8 cellular contexts compared by ENCODE assay signal in genomic region chr11:10488581-10489443, GRCh38. TPM values are rescaled to one million over a fixed set of nuclear protein-coding genes. Genes with fewer than 3 reads are reported as not detected.
DNase-seq lines count a peak whose midpoint lies in the region; ATAC-seq and TF ChIP-seq lines count a peak whose summit lies in the region.

No MANE protein-coding gene starts in this region.

- H3K4me3 Mint-ChIP-seq in activated naive CD4-positive, alpha-beta T cell treated with anti-CD3 and anti-CD28 coated beads for 36 hours, result no peak overlapping the region

- intact Hi-C loops in activated naive CD4-positive, alpha-beta T cell treated with anti-CD3 and anti-CD28 coated beads for 36 hours (cut with micrococcal nuclease), result loop anchor here (2.0 kb wide), 1 partner anchor 30 kb away; no protein-coding TSS in a partner anchor
- intact Hi-C loops in esophagus muscularis mucosa (cut with DNase I), result no loop called here
- intact Hi-C loops in A673 (cut with micrococcal nuclease; ENCODE audit: unreplicated experiment), result no loop called here
- intact Hi-C loops in body of pancreas (cut with DNase I), result no loop called here

- H3K9me3 ChIP-seq in esophagus muscularis mucosa, result no peaks in the 10 kb centered on the region
- H3K9me3 ChIP-seq in A673 (ENCODE audit: low read depth, low read length, poor library complexity, severe bottlenecking), result no peaks in the 10 kb centered on the region
- no peaks in the 10 kb centered on the region for H3K9me3 ChIP-seq in body of pancreas
- H3K9me3 ChIP-seq in SJCRH30 (replicated peaks), result 0 out of 2 replicates have a peak, but pooled peaks cover under 1% of the 10 kb centered on the region

- POLR2A ChIA-PET in A673 (lab: Charles Lee; ENCODE audit: low non-redundant PET), result no interaction called here

- no peak for TF ChIP-seq EP300 in esophagus muscularis mucosa (IDR thresholded peaks at IDR 0.05)

- peak overlapping the region; percentile 64 for H3K27ac Mint-ChIP-seq in activated naive CD4-positive, alpha-beta T cell treated with anti-CD3 and anti-CD28 coated beads for 36 hours

- H3K4me1 ChIP-seq in esophagus muscularis mucosa (peaks cover 8 to 18% (median 14%) of the 10 kb centered on the region in 4 donors), urinary bladder (ENCODE audit: insufficient read depth) (no peaks in the 10 kb centered on the region), A673 (ENCODE audit: insufficient read depth, low read length, poor library complexity, severe bottlenecking) (no peaks in the 10 kb centered on the region), body of pancreas (no peaks in the 10 kb centered on the region), SJCRH30 (peaks cover 19% of the 10 kb centered on the region)

- TF ChIP-seq POLR2A in esophagus muscularis mucosa (IDR thresholded peaks at IDR 0.05; ENCODE audit: low read depth) (no peak), body of pancreas (IDR thresholded peaks at IDR 0.05) (no peak)

- no peaks in the 10 kb centered on the region for H3K27me3 Mint-ChIP-seq in activated naive CD4-positive, alpha-beta T cell treated with anti-CD3 and anti-CD28 coated beads for 36 hours (ENCODE audit: low read depth)

- H3K36me3 Mint-ChIP-seq in activated naive CD4-positive, alpha-beta T cell treated with anti-CD3 and anti-CD28 coated beads for 36 hours (ENCODE audit: low read depth), result peaks cover 10% of the 10 kb centered on the region

- H3K4me3 ChIP-seq in esophagus muscularis mucosa, result no peak overlapping the region
- no peak overlapping the region for H3K4me3 ChIP-seq in urinary bladder (ENCODE audit: low read depth, low read length)
- no peak overlapping the region for H3K4me3 ChIP-seq in A673 (ENCODE audit: low read depth, low read length, poor library complexity, severe bottlenecking)
- no peak overlapping the region for H3K4me3 ChIP-seq in body of pancreas
- no peak overlapping the region for H3K4me3 ChIP-seq in SJCRH30

- H3K4me1 Mint-ChIP-seq in activated naive CD4-positive, alpha-beta T cell treated with anti-CD3 and anti-CD28 coated beads for 36 hours (ENCODE audit: low read depth), result peaks cover 18% of the 10 kb centered on the region

- no peak overlapping the region for H3K27ac ChIP-seq in esophagus muscularis mucosa (replicated peaks in 1 of 4)
- peak overlapping the region; percentile 71 for H3K27ac ChIP-seq in urinary bladder (ENCODE audit: low read depth)
- no peak overlapping the region for H3K27ac ChIP-seq in A673 (ENCODE audit: low read depth, low read length, poor library complexity, severe bottlenecking)
- H3K27ac ChIP-seq in body of pancreas, result no peak overlapping the region
- no peak overlapping the region for H3K27ac ChIP-seq in SJCRH30

- 97% methylated on average over 8 of the region's 11 CpGs for WGBS in esophagus muscularis mucosa
- WGBS in urinary bladder, result 90% methylated on average over 11 of the region's 11 CpGs
- WGBS in body of pancreas, 2 donors, result 87 to 89% methylated on average over 8 to 11 of the region's 11 CpGs

- H3K27me3 ChIP-seq in esophagus muscularis mucosa (no peaks in the 10 kb centered on the region), A673 (replicated peaks; ENCODE audit: insufficient read depth, low read depth, low read length, poor library complexity) (no peaks in the 10 kb centered on the region), body of pancreas (no peaks in the 10 kb centered on the region), SJCRH30 (no peaks in the 10 kb centered on the region)

- peaks cover 0 to 4% (median 2%) of the 10 kb centered on the region in 4 donors for H3K36me3 ChIP-seq in esophagus muscularis mucosa
- H3K36me3 ChIP-seq in urinary bladder (ENCODE audit: insufficient read depth), result no peaks in the 10 kb centered on the region
- H3K36me3 ChIP-seq in A673 (ENCODE audit: insufficient read depth, low read length, poor library complexity, severe bottlenecking), result no peaks in the 10 kb centered on the region
- H3K36me3 ChIP-seq in body of pancreas (replicated peaks in 1 of 2; ENCODE audit: insufficient read depth in 1 of 2, low read depth in 2 of 2), result no peaks in the 10 kb centered on the region
- H3K36me3 ChIP-seq in SJCRH30, result peaks cover 36% of the 10 kb centered on the region

- CTCF ChIA-PET in activated naive CD4-positive, alpha-beta T cell treated with anti-CD3 and anti-CD28 coated beads for 36 hours (lab: Charles Lee), result interaction anchor here (0.6 to 1.3 kb wide), 5 partner anchors 33 to 83 kb away, joined by 3 to 4 read pairs (median 4); partner anchors contain the start of gene AMPD3
- CTCF ChIA-PET in A673 (lab: Charles Lee), result no interaction called here

- ATAC-seq in HG03520 (IDR thresholded peaks at IDR 0.05; ENCODE audit: unreplicated experiment) (peak; percentile 48), body of pancreas (no peak)

- DNase-seq in activated naive CD4-positive, alpha-beta T cell treated with anti-CD3 and anti-CD28 coated beads for 36 hours, result peak; percentile 12
- no peak for DNase-seq in activated naive CD4-positive, alpha-beta T cell (lab: John Stamatoyannopoulos, UW)
- DNase-seq in esophagus muscularis mucosa (ENCODE audit: extremely low spot score) (peak; percentile 86), A673 (ENCODE audit: low spot score) (no peak), body of pancreas (no peak), SJCRH30 (no peak)

- no peaks in the 10 kb centered on the region for H3K9me3 Mint-ChIP-seq in activated naive CD4-positive, alpha-beta T cell treated with anti-CD3 and anti-CD28 coated beads for 36 hours

- BruUV-seq in A673 (replicated peaks; lab: Mats Ljungman, UMichigan), result no TSS peak

- TF ChIP-seq CTCF in esophagus muscularis mucosa (IDR thresholded peaks at IDR 0.05) (no peak), A673 (conservative IDR thresholded peaks at IDR 0.05; ENCODE audit: low read depth, low read length) (no peak), body of pancreas (IDR thresholded peaks at IDR 0.05) (no peak)

RNA-seq across cellular contexts. Expression of gene AMPD3, which starts 33.7 kb away (rescaled TPM):
- 10 to 100 TPM; 11.5 to 13.0 TPM for total RNA-seq in activated naive CD4-positive, alpha-beta T cell treated with anti-CD3 and anti-CD28 coated beads for 36 hours
- total RNA-seq in esophagus muscularis mucosa (1 to 10 TPM; 3.8 to 7.5 (median 5.1) TPM), urinary bladder (5.2 TPM), A673 (2021) (0.19 and 0.42 TPM in 2 replicates), body of pancreas (1 to 10 TPM; 3.6 to 9.9 TPM)
- polyA plus RNA-seq in urinary bladder, result 2.4 TPM
- total RNA-seq in SJCRH30 (2014; rRNA removed; shearing (Covaris generic)), result 14.7 and 14.9 TPM in 2 replicates

RNA-seq across cellular contexts. Expression of gene RNF141, which starts 52.2 kb away (rescaled TPM):
- total RNA-seq in activated naive CD4-positive, alpha-beta T cell treated with anti-CD3 and anti-CD28 coated beads for 36 hours, result 10 to 100 TPM; 20.9 to 21.8 TPM
- 10 to 100 TPM; 24.1 to 39.3 (median 34.9) TPM for total RNA-seq in esophagus muscularis mucosa
- 52.0 TPM for total RNA-seq in urinary bladder
- polyA plus RNA-seq in urinary bladder, result 16.4 TPM
- 36.4 and 48.4 TPM in 2 replicates for total RNA-seq in A673 (2021)
- total RNA-seq in body of pancreas, result 10 to 100 TPM; 20.2 to 23.1 TPM
- total RNA-seq in SJCRH30 (2014; rRNA removed; shearing (Covaris generic)), result 12.6 and 13.9 TPM in 2 replicates

Comparison
In these comparisons a context has a peak if more than half of its experiments do, and no peak if none do; other contexts are left out.
1. DNase-seq: peak in activated naive CD4-positive, alpha-beta T cell treated with anti-CD3 and anti-CD28 coated beads for 36 hours (single experiment) and esophagus muscularis mucosa (single experiment); none in activated naive CD4-positive, alpha-beta T cell (0 of 4), A673 (single experiment), body of pancreas (0 of 4) and SJCRH30 (0 of 2).